ENCODE assay signal across 8 cellular contexts in genomic region chr6:49462071-49462470, GRCh38. TPM values are rescaled to one million over a fixed set of nuclear protein-coding genes. Genes with fewer than 3 reads are reported as not detected.
A peak's percentile ranks its signal among the peaks of the same experiment; 100 is the strongest.
DNase-seq lines count a peak whose midpoint lies in the region; ATAC-seq and TF ChIP-seq lines count a peak whose summit lies in the region.

No MANE protein-coding gene starts in this region.

- peak; percentile 10 for DNase-seq in NCI-H2227 (lab: John Stamatoyannopoulos, UW; ENCODE audit: unreplicated experiment)
- DNase-seq in NCI-H2227 treated with DMSO at 0.1 percent for 48 hours (lab: John Stamatoyannopoulos, UW) = no peak
- DNase-seq in WTC11 (ENCODE audit: low spot score) = no peak
- DNase-seq in stomach = no peak
- DNase-seq in GOT3 (lab: John Stamatoyannopoulos, UW) = no peak
- no peak for DNase-seq in NCI-H2081 treated with DMSO at 0.1 percent for 48 hours (lab: John Stamatoyannopoulos, UW)

- peaks cover 12 to 57% (median 34%) of the 10 kb centered on the region in 4 donors for H3K4me1 ChIP-seq in stomach

- no peaks in the 10 kb centered on the region for H3K9me3 Mint-ChIP-seq in WTC11

- H3K4me1 Mint-ChIP-seq in WTC11 = peaks cover 15% of the 10 kb centered on the region

- H3K36me3 Mint-ChIP-seq in WTC11 = no peaks in the 10 kb centered on the region

- intact Hi-C loops in stomach (cut with DNase I; ENCODE audit: low total_unique reads) = no loop called here

- peaks cover 0 to 22% (median 17%) of the 10 kb centered on the region in 4 donors for H3K36me3 ChIP-seq in stomach

- no peaks in the 10 kb centered on the region for H3K9me3 ChIP-seq in iPS-18c (ENCODE audit: control insufficient read depth, insufficient read depth, low read length)
- no peaks in the 10 kb centered on the region for H3K9me3 ChIP-seq in stomach

- H3K27me3 ChIP-seq in stomach = no peaks in the 10 kb centered on the region

- no peak for ATAC-seq in WTC11
- no peak for ATAC-seq in GM21723 (IDR thresholded peaks at IDR 0.05; ENCODE audit: unreplicated experiment)

- H3K4me3 Mint-ChIP-seq in WTC11 = peak overlapping the region; percentile 100

- no peak for TF ChIP-seq EP300 in stomach (IDR thresholded peaks at IDR 0.05)

- no peak overlapping the region for H3K27ac Mint-ChIP-seq in WTC11

- POLR2A ChIA-PET in WTC11 (lab: Charles Lee) = no interaction called here

- no peak for TF ChIP-seq POLR2A in stomach (IDR thresholded peaks at IDR 0.05)

- WGBS in stomach, 5 donors = 30 to 41% (median 34%) methylated on average over 3 of the region's 3 CpGs

- no peaks in the 10 kb centered on the region for H3K27me3 Mint-ChIP-seq in WTC11 (ENCODE audit: low read depth)

- H3K4me3 ChIP-seq in iPS-18c (ENCODE audit: insufficient read depth, low read depth, low read length) = peak overlapping the region; percentile 88; the same call in 1 of the 2 replicates
- H3K4me3 ChIP-seq in stomach = peak overlapping the region; percentile 71 to 83 (median 78)

- CTCF ChIA-PET in WTC11 (lab: Charles Lee) = no interaction called here

- peak overlapping the region in 4 of 5 donors; percentile 84 to 96 (median 86) for H3K27ac ChIP-seq in stomach

- no peak for TF ChIP-seq CTCF in WTC11 (IDR thresholded peaks at IDR 0.05)
- TF ChIP-seq CTCF in stomach (IDR thresholded peaks at IDR 0.05) = no peak

TF ChIP-seq in WTC11, 78 proteins besides CTCF, POLR2A, EP300 and RAD21:
- TF ChIP-seq NR1H2 (CRISPR knock-in tag; IDR thresholded peaks at IDR 0.05) (no peak), NFYB (CRISPR knock-in tag; conservative IDR thresholded peaks at IDR 0.05; ENCODE audit: low read depth) (no peak), ARID4B (CRISPR knock-in tag; IDR thresholded peaks at IDR 0.05; ENCODE audit: borderline replicate concordance) (no peak), ZMAT4 (CRISPR knock-in tag; IDR thresholded peaks at IDR 0.05) (no peak), SOX15 (CRISPR knock-in tag; IDR thresholded peaks at IDR 0.05) (no peak), ATF1 (CRISPR knock-in tag; IDR thresholded peaks at IDR 0.05) (no peak), NR3C1 (CRISPR knock-in tag; conservative IDR thresholded peaks at IDR 0.05; ENCODE audit: low read depth) (no peak), ZSCAN18 (CRISPR knock-in tag; IDR thresholded peaks at IDR 0.05) (no peak), NFE2L1 (CRISPR knock-in tag; IDR thresholded peaks at IDR 0.05) (no peak)

RNA-seq across cellular contexts. Expression of gene MMUT, which starts 1.0 kb away (rescaled TPM):
- total RNA-seq in WTC11 (2021) = 11.1 to 12.5 TPM (median 11.2 TPM) in 3 replicates
- total RNA-seq in stomach = 10 to 100 TPM; 15.8 to 29.2 (median 21.6) TPM
- 10 to 100 TPM in 2 of 3 donors, 1 to 10 TPM in 1; 9.2 to 17.6 (median 12.4) TPM for polyA plus RNA-seq in stomach

RNA-seq across cellular contexts. Expression of gene CENPQ, which starts 1.1 kb away (rescaled TPM):
- total RNA-seq in WTC11 (2021) (13.1 to 14.2 TPM (median 14.0 TPM) in 3 replicates), stomach (10 to 100 TPM in 1 of 5 donors, 1 to 10 TPM in 2, under 1 TPM in 1, not detected in 1; 0.43 to 18.3 (median 5.7) TPM)
- polyA plus RNA-seq in stomach = 1 to 10 TPM; 3.6 to 6.3 (median 4.6) TPM

RNA-seq across cellular contexts. Expression of gene GLYATL3, which starts 37.7 kb away (rescaled TPM):
- total RNA-seq in WTC11 (2021) (not detected in 3 replicates), stomach (not detected)
- polyA plus RNA-seq in stomach = not detected
